1 cellular context compared by ENCODE assay signal in genomic region chr1:11979453-11979817, GRCh38.
TF ChIP-seq lines count a peak whose summit lies in the region.

No MANE protein-coding gene starts in this region.

TF ChIP-seq in SK-N-SH treated with all-trans-retinoic acid at 6 μM for 48 hours, 23 proteins besides CTCF, POLR2A, EP300 and RAD21 (continued from another document):
- TF ChIP-seq POU6F1 (CRISPR knock-in tag; IDR thresholded peaks at IDR 0.05; ENCODE audit: borderline replicate concordance, low read depth) (no peak), ZC3H10 (CRISPR knock-in tag; IDR thresholded peaks at IDR 0.05) (no peak), GLIS3 (CRISPR knock-in tag; IDR thresholded peaks at IDR 0.05) (no peak)
- TF ChIP-seq, protein P1, sequence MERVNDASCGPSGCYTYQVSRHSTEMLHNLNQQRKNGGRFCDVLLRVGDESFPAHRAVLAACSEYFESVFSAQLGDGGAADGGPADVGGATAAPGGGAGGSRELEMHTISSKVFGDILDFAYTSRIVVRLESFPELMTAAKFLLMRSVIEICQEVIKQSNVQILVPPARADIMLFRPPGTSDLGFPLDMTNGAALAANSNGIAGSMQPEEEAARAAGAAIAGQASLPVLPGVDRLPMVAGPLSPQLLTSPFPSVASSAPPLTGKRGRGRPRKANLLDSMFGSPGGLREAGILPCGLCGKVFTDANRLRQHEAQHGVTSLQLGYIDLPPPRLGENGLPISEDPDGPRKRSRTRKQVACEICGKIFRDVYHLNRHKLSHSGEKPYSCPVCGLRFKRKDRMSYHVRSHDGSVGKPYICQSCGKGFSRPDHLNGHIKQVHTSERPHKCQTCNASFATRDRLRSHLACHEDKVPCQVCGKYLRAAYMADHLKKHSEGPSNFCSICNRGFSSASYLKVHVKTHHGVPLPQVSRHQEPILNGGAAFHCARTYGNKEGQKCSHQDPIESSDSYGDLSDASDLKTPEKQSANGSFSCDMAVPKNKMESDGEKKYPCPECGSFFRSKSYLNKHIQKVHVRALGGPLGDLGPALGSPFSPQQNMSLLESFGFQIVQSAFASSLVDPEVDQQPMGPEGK (CRISPR knock-in tag; IDR thresholded peaks at IDR 0.05; ENCODE audit: borderline replicate concordance) = no peak
